ENCODE assay signal across 2 cellular contexts in the genomic region with DNA sequence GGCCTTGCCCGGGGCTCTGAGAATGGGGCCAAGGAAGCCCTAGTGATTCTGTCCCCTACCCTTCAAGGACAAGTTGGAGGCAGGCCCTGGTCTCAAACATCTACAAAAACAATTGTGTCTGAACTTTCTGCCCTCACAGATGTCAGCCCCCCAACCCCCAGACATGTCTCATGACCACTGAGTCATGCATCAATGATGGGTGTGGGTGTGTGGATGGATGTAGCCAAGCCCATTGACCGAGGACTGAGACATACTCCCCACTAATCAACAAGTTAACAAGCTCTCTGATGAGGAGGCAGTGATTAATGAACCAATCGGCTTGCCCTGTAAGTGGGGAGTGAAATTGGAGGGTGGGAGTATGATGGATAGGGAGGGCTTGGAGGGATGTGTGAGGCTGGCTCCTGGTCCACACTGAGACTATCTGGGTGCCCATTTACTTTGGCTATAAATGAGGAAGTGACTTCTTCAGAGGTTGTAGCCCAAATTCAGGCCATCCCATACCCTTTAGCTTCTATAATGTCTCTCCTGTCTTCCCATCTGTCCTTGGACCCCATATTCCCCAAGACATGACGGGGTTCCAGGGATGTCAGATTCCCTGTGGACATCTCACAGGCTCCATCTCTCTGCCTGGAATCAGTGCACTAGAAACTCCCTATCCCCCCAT.
TF ChIP-seq lines count a peak whose summit lies in the region.

No MANE protein-coding gene starts in this region.

TF ChIP-seq in IMR-90, 13 proteins besides CTCF, POLR2A, EP300 and RAD21:
- TF ChIP-seq, protein P1, sequence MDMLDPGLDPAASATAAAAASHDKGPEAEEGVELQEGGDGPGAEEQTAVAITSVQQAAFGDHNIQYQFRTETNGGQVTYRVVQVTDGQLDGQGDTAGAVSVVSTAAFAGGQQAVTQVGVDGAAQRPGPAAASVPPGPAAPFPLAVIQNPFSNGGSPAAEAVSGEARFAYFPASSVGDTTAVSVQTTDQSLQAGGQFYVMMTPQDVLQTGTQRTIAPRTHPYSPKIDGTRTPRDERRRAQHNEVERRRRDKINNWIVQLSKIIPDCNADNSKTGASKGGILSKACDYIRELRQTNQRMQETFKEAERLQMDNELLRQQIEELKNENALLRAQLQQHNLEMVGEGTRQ (IDR thresholded peaks at IDR 0.05; ENCODE audit: low read depth, low read length) = no peak
- TF ChIP-seq RCOR1 (IDR thresholded peaks at IDR 0.05; ENCODE audit: insufficient replicate concordance, low read length) (no peak), MAZ (IDR thresholded peaks at IDR 0.05; ENCODE audit: borderline replicate concordance, low read depth, low read length) (no peak), MXI1 (IDR thresholded peaks at IDR 0.05; ENCODE audit: borderline replicate concordance, low read depth, low read length) (no peak), CEBPB (IDR thresholded peaks at IDR 0.05; ENCODE audit: low read depth, low read length) (no peak), BHLHE40 (IDR thresholded peaks at IDR 0.05; ENCODE audit: low read depth, low read length) (no peak), MAFK (IDR thresholded peaks at IDR 0.05; ENCODE audit: low read depth, low read length) (no peak), SMC3 (IDR thresholded peaks at IDR 0.05; ENCODE audit: low read depth, low read length) (no peak), ELK1 (IDR thresholded peaks at IDR 0.05; ENCODE audit: borderline replicate concordance, low read depth, low read length) (no peak), FOS (IDR thresholded peaks at IDR 0.05; ENCODE audit: low read depth, low read length) (no peak), NFE2L2 (IDR thresholded peaks at IDR 0.05; ENCODE audit: low read depth, low read length) (no peak), RFX5 (IDR thresholded peaks at IDR 0.05; ENCODE audit: low read depth, low read length) (no peak), CHD1 (IDR thresholded peaks at IDR 0.05; ENCODE audit: low read depth, low read length) (no peak)
TF ChIP-seq in IMR-90: peak in this region for 0.

TF ChIP-seq in SK-N-SH, 30 proteins besides CTCF, POLR2A, EP300 and RAD21 (continued from another document):
- TF ChIP-seq IRF3 (IDR thresholded peaks at IDR 0.05; ENCODE audit: low read depth, low read length) = no peak
- no peak for TF ChIP-seq RFX5 (IDR thresholded peaks at IDR 0.05; ENCODE audit: low read length)
- no peak for TF ChIP-seq YY1 (IDR thresholded peaks at IDR 0.05; ENCODE audit: low read depth)
